ENCODE assay signal across 1 cellular context in the genomic region with DNA sequence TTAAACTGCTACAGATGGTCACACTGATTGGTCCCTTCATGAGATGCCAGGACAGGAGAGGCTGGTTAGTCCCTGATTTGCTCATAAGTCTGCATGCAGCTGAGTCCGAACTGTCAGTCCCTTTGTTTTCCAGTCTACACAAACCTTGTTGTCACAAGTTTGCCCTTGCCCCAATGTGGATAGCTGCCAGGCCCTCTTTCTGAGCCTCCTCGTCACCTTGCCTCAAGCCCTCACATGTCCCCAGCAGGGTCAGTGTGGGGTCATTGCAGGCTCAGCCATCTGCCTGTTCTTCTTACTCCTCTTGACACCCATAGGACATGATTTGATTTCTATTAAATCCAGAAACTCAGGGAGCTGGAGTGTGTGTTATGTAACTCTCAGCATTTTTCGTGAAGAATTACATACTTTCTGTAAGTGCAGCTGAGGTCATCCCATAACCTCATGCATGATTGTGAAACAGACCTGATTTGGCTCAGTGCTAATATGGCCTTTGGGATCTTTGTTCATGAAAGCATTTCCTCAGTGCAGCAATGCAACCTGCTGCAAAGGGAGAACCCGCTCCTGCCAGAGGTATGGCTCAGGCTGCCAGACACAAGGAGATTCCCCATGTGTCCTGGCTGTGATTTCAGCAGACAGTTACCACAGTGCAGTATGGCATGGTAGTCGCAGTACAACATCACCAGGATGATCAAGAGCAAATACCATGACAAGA.
TF ChIP-seq lines count a peak whose summit lies in the region.

No MANE protein-coding gene starts in this region.

TF ChIP-seq in GM23338, 12 proteins besides CTCF, POLR2A, EP300 and RAD21 (continued from another document):
- TF ChIP-seq, protein P1, sequence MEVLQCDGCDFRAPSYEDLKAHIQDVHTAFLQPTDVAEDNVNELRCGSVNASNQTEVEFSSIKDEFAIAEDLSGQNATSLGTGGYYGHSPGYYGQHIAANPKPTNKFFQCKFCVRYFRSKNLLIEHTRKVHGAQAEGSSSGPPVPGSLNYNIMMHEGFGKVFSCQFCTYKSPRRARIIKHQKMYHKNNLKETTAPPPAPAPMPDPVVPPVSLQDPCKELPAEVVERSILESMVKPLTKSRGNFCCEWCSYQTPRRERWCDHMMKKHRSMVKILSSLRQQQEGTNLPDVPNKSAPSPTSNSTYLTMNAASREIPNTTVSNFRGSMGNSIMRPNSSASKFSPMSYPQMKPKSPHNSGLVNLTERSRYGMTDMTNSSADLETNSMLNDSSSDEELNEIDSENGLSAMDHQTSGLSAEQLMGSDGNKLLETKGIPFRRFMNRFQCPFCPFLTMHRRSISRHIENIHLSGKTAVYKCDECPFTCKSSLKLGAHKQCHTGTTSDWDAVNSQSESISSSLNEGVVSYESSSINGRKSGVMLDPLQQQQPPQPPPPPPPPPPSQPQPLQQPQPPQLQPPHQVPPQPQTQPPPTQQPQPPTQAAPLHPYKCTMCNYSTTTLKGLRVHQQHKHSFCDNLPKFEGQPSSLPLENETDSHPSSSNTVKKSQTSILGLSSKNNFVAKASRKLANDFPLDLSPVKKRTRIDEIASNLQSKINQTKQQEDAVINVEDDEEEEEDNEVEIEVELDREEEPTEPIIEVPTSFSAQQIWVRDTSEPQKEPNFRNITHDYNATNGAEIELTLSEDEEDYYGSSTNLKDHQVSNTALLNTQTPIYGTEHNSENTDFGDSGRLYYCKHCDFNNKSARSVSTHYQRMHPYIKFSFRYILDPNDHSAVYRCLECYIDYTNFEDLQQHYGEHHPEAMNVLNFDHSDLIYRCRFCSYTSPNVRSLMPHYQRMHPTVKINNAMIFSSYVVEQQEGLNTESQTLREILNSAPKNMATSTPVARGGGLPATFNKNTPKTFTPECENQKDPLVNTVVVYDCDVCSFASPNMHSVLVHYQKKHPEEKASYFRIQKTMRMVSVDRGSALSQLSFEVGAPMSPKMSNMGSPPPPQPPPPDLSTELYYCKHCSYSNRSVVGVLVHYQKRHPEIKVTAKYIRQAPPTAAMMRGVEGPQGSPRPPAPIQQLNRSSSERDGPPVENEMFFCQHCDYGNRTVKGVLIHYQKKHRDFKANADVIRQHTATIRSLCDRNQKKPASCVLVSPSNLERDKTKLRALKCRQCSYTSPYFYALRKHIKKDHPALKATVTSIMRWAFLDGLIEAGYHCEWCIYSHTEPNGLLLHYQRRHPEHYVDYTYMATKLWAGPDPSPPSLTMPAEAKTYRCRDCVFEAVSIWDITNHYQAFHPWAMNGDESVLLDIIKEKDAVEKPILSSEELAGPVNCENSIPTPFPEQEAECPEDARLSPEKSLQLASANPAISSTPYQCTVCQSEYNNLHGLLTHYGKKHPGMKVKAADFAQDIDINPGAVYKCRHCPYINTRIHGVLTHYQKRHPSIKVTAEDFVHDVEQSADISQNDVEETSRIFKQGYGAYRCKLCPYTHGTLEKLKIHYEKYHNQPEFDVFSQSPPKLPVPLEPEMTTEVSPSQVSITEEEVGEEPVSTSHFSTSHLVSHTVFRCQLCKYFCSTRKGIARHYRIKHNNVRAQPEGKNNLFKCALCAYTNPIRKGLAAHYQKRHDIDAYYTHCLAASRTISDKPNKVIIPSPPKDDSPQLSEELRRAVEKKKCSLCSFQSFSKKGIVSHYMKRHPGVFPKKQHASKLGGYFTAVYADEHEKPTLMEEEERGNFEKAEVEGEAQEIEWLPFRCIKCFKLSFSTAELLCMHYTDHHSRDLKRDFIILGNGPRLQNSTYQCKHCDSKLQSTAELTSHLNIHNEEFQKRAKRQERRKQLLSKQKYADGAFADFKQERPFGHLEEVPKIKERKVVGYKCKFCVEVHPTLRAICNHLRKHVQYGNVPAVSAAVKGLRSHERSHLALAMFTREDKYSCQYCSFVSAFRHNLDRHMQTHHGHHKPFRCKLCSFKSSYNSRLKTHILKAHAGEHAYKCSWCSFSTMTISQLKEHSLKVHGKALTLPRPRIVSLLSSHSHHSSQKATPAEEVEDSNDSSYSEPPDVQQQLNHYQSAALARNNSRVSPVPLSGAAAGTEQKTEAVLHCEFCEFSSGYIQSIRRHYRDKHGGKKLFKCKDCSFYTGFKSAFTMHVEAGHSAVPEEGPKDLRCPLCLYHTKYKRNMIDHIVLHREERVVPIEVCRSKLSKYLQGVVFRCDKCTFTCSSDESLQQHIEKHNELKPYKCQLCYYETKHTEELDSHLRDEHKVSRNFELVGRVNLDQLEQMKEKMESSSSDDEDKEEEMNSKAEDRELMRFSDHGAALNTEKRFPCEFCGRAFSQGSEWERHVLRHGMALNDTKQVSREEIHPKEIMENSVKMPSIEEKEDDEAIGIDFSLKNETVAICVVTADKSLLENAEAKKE (CRISPR knock-in tag; IDR thresholded peaks at IDR 0.05): no peak
- TF ChIP-seq NANOG (IDR thresholded peaks at IDR 0.05; ENCODE audit: borderline replicate concordance): no peak
TF ChIP-seq in GM23338: peak in this region for 0.
